10 cellular contexts compared by ENCODE assay signal in the genomic region with DNA sequence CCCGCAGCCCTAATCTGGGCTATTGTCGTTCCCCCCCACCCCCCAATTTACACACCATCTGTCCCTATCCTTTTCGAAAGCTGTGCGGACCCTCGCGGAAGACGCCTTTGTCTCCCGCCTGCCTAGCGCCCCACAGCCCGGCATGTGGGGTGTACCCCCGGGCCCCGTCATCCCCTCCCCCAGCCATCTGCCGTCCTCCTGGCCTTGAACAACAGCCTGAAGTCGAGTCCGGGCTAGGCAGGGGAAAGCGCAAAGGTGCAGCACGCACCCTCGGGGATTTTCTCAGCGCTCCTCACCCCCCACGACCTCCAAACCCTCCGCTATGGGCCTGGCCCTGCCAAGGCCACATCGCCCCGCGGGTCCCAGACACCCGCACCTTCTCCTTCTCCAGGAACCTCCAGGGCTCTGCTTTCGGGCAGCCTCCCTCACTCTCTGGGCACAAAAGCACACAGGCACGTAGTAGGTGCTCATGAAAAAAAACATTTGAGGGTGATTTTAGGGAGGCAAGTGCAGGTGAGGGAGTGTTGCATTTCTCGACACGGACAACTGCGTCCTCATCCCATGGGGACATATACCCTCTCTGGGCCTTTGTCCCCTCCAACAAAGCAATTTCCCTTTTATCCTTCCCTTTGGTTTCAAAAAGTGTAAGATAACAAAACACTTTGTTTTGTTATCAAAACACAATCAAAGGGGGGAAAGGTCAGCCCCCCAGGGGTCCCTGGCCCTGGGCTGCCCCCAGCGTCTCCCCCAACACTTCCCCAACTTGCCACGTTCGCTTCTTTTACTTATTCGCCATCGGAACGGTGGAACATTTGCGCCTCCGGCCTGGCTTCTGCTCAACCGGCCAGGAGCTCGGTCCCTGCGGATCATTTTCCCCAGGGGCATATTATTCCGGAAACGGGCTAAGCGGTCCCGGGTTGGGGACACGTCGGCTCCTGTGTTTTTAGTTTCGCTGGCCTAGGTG. TPM values are rescaled to one million over a fixed set of nuclear protein-coding genes. Genes with fewer than 3 reads are reported as not detected.
A peak's percentile ranks its signal among the peaks of the same experiment; 100 is the strongest.
DNase-seq lines count a peak whose midpoint lies in the region; ATAC-seq and TF ChIP-seq lines count a peak whose summit lies in the region.
"Had no signal": no experiment of that assay in that cellular context is flagged by ENCODE, and none has a peak within 500 bp of the region (broad histone marks: within the 10 kb centered on the region; RNA-seq: fewer than 3 reads in every experiment).

No MANE protein-coding gene starts in this region.

- CTCF ChIA-PET in CD4-positive, alpha-beta T cell (lab: Charles Lee): interaction anchor here (1.1 to 3.4 kb wide), 4 partner anchors 11 to 90 kb away, joined by 5 to 11 read pairs (median 6); partner anchors contain the start of genes CCDC124 and RPL18A

- H3K27ac ChIP-seq in CD4-positive, alpha-beta T cell (ENCODE audit: low read depth, low read length): no peak overlapping the region
- no peak overlapping the region for H3K27ac ChIP-seq in SJCRH30

- no peaks in the 10 kb centered on the region for H3K9me3 ChIP-seq in CD4-positive, alpha-beta T cell (ENCODE audit: control insufficient read depth, low read length)
- no peaks in the 10 kb centered on the region for H3K9me3 ChIP-seq in SJCRH30 (replicated peaks)

- H3K27me3 ChIP-seq in CD4-positive, alpha-beta T cell (ENCODE audit: control insufficient read depth, insufficient read depth, low read length): peaks cover 59% of the 10 kb centered on the region
- H3K27me3 ChIP-seq in H7 (ENCODE audit: control insufficient read depth, insufficient read depth, low read length): peaks cover 54% of the 10 kb centered on the region
- H3K27me3 ChIP-seq in SJCRH30: peaks cover 51% of the 10 kb centered on the region

- no peak for TF ChIP-seq CTCF in CD4-positive, alpha-beta T cell (IDR thresholded peaks at IDR 0.05)

- H3K4me1 Mint-ChIP-seq in CD4-positive, alpha-beta T cell (ENCODE audit: low read depth): peaks cover 62% of the 10 kb centered on the region
- peaks cover 42% of the 10 kb centered on the region for H3K4me1 Mint-ChIP-seq in activated T-cell treated with anti-CD3 and anti-CD28 coated beads, Interleukin-2, amount 50 U/mL, for 4 hours (ENCODE audit: low read depth)
- peaks cover 47% of the 10 kb centered on the region for H3K4me1 Mint-ChIP-seq in memory B cell

- peak in 1 of 10 experiments; percentile 35 for DNase-seq in CD4-positive, alpha-beta T cell
- peak; percentile 81 for DNase-seq in H7
- no peak for DNase-seq in activated T-cell treated with anti-CD3 and anti-CD28 coated beads, Interleukin-2, amount 50 U/mL, for 4 hours
- DNase-seq in memory B cell (ENCODE audit: low spot score in 2 of 2): peak; percentile 20 to 44
- no peak for DNase-seq in NCI-H1048 (lab: John Stamatoyannopoulos, UW)
- DNase-seq in SJCRH30: no peak
- no peak for DNase-seq in RPMI8226
- no peak for DNase-seq in NCI-H2107 treated with DMSO at 0.1 percent for 48 hours (lab: John Stamatoyannopoulos, UW; ENCODE audit: unreplicated experiment)
- DNase-seq: kidney glomerular epithelial cell, NCI-H1105 treated with DMSO at 0.1 percent for 48 hours had no signal

- intact Hi-C loops in CD4-positive, alpha-beta T cell (cut with DNase I, micrococcal nuclease): no loop called here

- H3K27me3 Mint-ChIP-seq in CD4-positive, alpha-beta T cell: peaks cover 56% of the 10 kb centered on the region
- H3K27me3 Mint-ChIP-seq in activated T-cell treated with anti-CD3 and anti-CD28 coated beads, Interleukin-2, amount 50 U/mL, for 4 hours (ENCODE audit: low read depth): peaks cover 48% of the 10 kb centered on the region
- peaks cover 21% of the 10 kb centered on the region for H3K27me3 Mint-ChIP-seq in memory B cell

- H3K36me3 Mint-ChIP-seq in CD4-positive, alpha-beta T cell (ENCODE audit: low read depth): peaks cover 8% of the 10 kb centered on the region
- no peaks in the 10 kb centered on the region for H3K36me3 Mint-ChIP-seq in activated T-cell treated with anti-CD3 and anti-CD28 coated beads, Interleukin-2, amount 50 U/mL, for 4 hours (ENCODE audit: insufficient read depth)
- no peaks in the 10 kb centered on the region for H3K36me3 Mint-ChIP-seq in memory B cell

- POLR2A ChIA-PET in CD4-positive, alpha-beta T cell (lab: Charles Lee): interaction anchor here (0.5 to 2.4 kb wide), 6 partner anchors 11 to 1764 kb away, joined by 3 to 12 read pairs (median 4); partner anchors contain the start of genes CCDC124, FAM32A and RPL18A

- H3K4me3 ChIP-seq in H7 (ENCODE audit: insufficient read depth, low read depth, low read length): peak overlapping the region; percentile 52
- no peak overlapping the region for H3K4me3 ChIP-seq in SJCRH30

- peak overlapping the region; percentile 89 for H3K4me3 Mint-ChIP-seq in CD4-positive, alpha-beta T cell
- H3K4me3 Mint-ChIP-seq in activated T-cell treated with anti-CD3 and anti-CD28 coated beads, Interleukin-2, amount 50 U/mL, for 4 hours: peak overlapping the region; percentile 76
- H3K4me3 Mint-ChIP-seq in memory B cell: peak overlapping the region; percentile 81

- no peaks in the 10 kb centered on the region for H3K9me3 Mint-ChIP-seq in CD4-positive, alpha-beta T cell
- no peaks in the 10 kb centered on the region for H3K9me3 Mint-ChIP-seq in activated T-cell treated with anti-CD3 and anti-CD28 coated beads, Interleukin-2, amount 50 U/mL, for 4 hours
- H3K9me3 Mint-ChIP-seq in memory B cell: no peaks in the 10 kb centered on the region

- H3K4me1 ChIP-seq in SJCRH30: peaks cover 16% of the 10 kb centered on the region

- H3K27ac Mint-ChIP-seq in CD4-positive, alpha-beta T cell: peak overlapping the region; percentile 71
- H3K27ac Mint-ChIP-seq in memory B cell: peak overlapping the region; percentile 93

- ATAC-seq in CD4-positive, alpha-beta T cell (ENCODE audit: poor library complexity): no peak
- ATAC-seq in activated T-cell treated with anti-CD3 and anti-CD28 coated beads, Interleukin-2, amount 50 U/mL, for 4 hours: no peak
- no peak for ATAC-seq in memory B cell (ENCODE audit: low read depth)

- H3K36me3 ChIP-seq in H7 (replicated peaks; ENCODE audit: control insufficient read depth, insufficient read depth, low read length) (no peaks in the 10 kb centered on the region; the same call in none of the 2 replicates), SJCRH30 (no peaks in the 10 kb centered on the region)

RNA-seq across cellular contexts. Expression of gene CCDC124, which starts 16.4 kb away (rescaled TPM):
- total RNA-seq in CD4-positive, alpha-beta T cell: 10 to 100 TPM; 26.9 to 28.1 TPM
- total RNA-seq in H7 (2014; rRNA removed; shearing (Covaris generic)): 39.7 and 55.4 TPM in 2 replicates
- 100 to 1,000 TPM; 228 to 261 (median 236) TPM for total RNA-seq in activated T-cell treated with anti-CD3 and anti-CD28 coated beads, Interleukin-2, amount 50 U/mL, for 4 hours
- total RNA-seq in SJCRH30 (2014; rRNA removed; shearing (Covaris generic)): 106 and 111 TPM in 2 replicates

RNA-seq across cellular contexts. Expression of gene KCNN1, which starts 17.7 kb away (rescaled TPM):
- total RNA-seq in CD4-positive, alpha-beta T cell: not detected
- 4.3 and 7.4 TPM in 2 replicates for total RNA-seq in H7 (2014; rRNA removed; shearing (Covaris generic))
- under 1 TPM in 2 of 3 donors, not detected in 1; 0.24 to 0.32 TPM for total RNA-seq in activated T-cell treated with anti-CD3 and anti-CD28 coated beads, Interleukin-2, amount 50 U/mL, for 4 hours
- total RNA-seq in SJCRH30 (2014; rRNA removed; shearing (Covaris generic)): not detected in 2 replicates

RNA-seq across cellular contexts. Expression of gene ARRDC2, which starts 58.7 kb away (rescaled TPM):
- 100 to 1,000 TPM; 325 to 341 TPM for total RNA-seq in CD4-positive, alpha-beta T cell
- total RNA-seq in H7 (2014; rRNA removed; shearing (Covaris generic)): 4.8 and 14.0 TPM in 2 replicates
- 10 to 100 TPM; 19.4 to 24.4 (median 22.4) TPM for total RNA-seq in activated T-cell treated with anti-CD3 and anti-CD28 coated beads, Interleukin-2, amount 50 U/mL, for 4 hours
- total RNA-seq in SJCRH30 (2014; rRNA removed; shearing (Covaris generic)): 1.9 and 2.0 TPM in 2 replicates

Comparison
In these comparisons a context has a peak if more than half of its experiments do, and no peak if none do; other contexts are left out.
1. DNase-seq: peak in H7 (single experiment) and memory B cell (2 of 2); none in activated T-cell treated with anti-CD3 and anti-CD28 coated beads, Interleukin-2, amount 50 U/mL, for 4 hours (single experiment), NCI-H1048 (single experiment), SJCRH30 (0 of 2), RPMI8226 (single experiment) and NCI-H2107 treated with DMSO at 0.1 percent for 48 hours (single experiment).
2. RNA of gene ARRDC2, which starts 58.7 kb away (total RNA-seq): 325 to 341 TPM in CD4-positive, alpha-beta T cell; 19.4 to 24.4 TPM in activated T-cell treated with anti-CD3 and anti-CD28 coated beads, Interleukin-2, amount 50 U/mL, for 4 hours, 4.8 to 14.0 TPM in H7 and 1.9 to 2.0 TPM in SJCRH30; every median in the first group is over 10 times any median in the second.
3. Peak in every context shown above with its lines, with median percentiles within 50 percentile points of each other: H3K4me3 Mint-ChIP-seq.